In genomic region chr2:66305714-66306113, GRCh38 we compare ENCODE assay signal across 11 cellular contexts.
A peak's percentile ranks its signal among the peaks of the same experiment; 100 is the strongest.
DNase-seq lines count a peak whose midpoint lies in the region; ATAC-seq and TF ChIP-seq lines count a peak whose summit lies in the region.
"Had no signal": no experiment of that assay in that cellular context is flagged by ENCODE, and none has a peak within 500 bp of the region (broad histone marks: within the 10 kb centered on the region; RNA-seq: fewer than 3 reads in every experiment).

No MANE protein-coding gene starts in this region.

- DNase-seq in NCI-H1092 (lab: John Stamatoyannopoulos, UW) (peak; percentile 46), SK-MEL-5 (ENCODE audit: low read depth, low spot score) (peak; percentile 99), heart left ventricle (peak; percentile 66 to 79 (median 75)), gastrocnemius medialis (peak; percentile 20 to 56)
- no peak for DNase-seq in activated CD4-positive, alpha-beta T cell treated with anti-CD3 and anti-CD28 coated beads, Interleukin-2, amount 10 ng/mL, durations not matched to agents 7 days and 5 days
- DNase-seq: activated B cell treated with CpG ODN at 0.5 μM for 24 hours; stimulated activated naive B cell treated with anti-CD40 and anti-IgM and Interleukin-4, amounts not matched to agents 10 μg/mL and 1 μg/mL and 100 μg/mL, for 72 hours had no signal

- H3K9me3 ChIP-seq in heart left ventricle: peaks cover 0 to 6% (median 0%) of the 10 kb centered on the region in 12 donors
- no peaks in the 10 kb centered on the region for H3K9me3 ChIP-seq in gastrocnemius medialis

- intact Hi-C loops in heart left ventricle (cut with DNase I) (loop anchor here in 1 of 10 donors (10.0 kb wide), 1 partner anchor 119 kb away; no protein-coding TSS in a partner anchor), gastrocnemius medialis (cut with DNase I; ENCODE audit: low total_unique reads) (loop anchor here (10.0 kb wide), 1 partner anchor 271 kb away; no protein-coding TSS in a partner anchor)

- H3K27me3 ChIP-seq in heart left ventricle: no peaks in the 10 kb centered on the region
- H3K27me3 ChIP-seq in gastrocnemius medialis: peaks cover 0 to 2% (median 0%) of the 10 kb centered on the region in 3 donors
- H3K27me3 ChIP-seq: hepatocyte had no signal

- 54 to 71% (median 62%) methylated on average over 12 of the region's 12 CpGs for WGBS in heart left ventricle, 4 donors

- no peak for TF ChIP-seq CTCF in heart left ventricle (IDR thresholded peaks at IDR 0.05)
- no peak for TF ChIP-seq CTCF in gastrocnemius medialis (IDR thresholded peaks at IDR 0.05 in 4 of 5, conservative IDR thresholded peaks at IDR 0.05 in 1 of 5)

- H3K36me3 ChIP-seq in heart left ventricle: no peaks in the 10 kb centered on the region
- no peaks in the 10 kb centered on the region for H3K36me3 ChIP-seq in gastrocnemius medialis

- H3K27ac Mint-ChIP-seq in activated CD4-positive, alpha-beta T cell treated with anti-CD3 and anti-CD28 coated beads, Interleukin-2, amount 10 ng/mL, durations not matched to agents 7 days and 5 days: no peak overlapping the region
- H3K27ac Mint-ChIP-seq: activated B cell treated with CpG ODN at 0.5 μM for 24 hours; stimulated activated naive B cell treated with anti-CD40 and anti-IgM and Interleukin-4, amounts not matched to agents 10 μg/mL and 1 μg/mL and 100 μg/mL, for 72 hours had no signal

- H3K9me3 Mint-ChIP-seq in activated CD4-positive, alpha-beta T cell treated with anti-CD3 and anti-CD28 coated beads, Interleukin-2, amount 10 ng/mL, durations not matched to agents 7 days and 5 days: no peaks in the 10 kb centered on the region
- H3K9me3 Mint-ChIP-seq: activated B cell treated with CpG ODN at 0.5 μM for 24 hours had no signal

- no peak overlapping the region for H3K4me3 Mint-ChIP-seq in activated CD4-positive, alpha-beta T cell treated with anti-CD3 and anti-CD28 coated beads, Interleukin-2, amount 10 ng/mL, durations not matched to agents 7 days and 5 days
- H3K4me3 Mint-ChIP-seq: activated B cell treated with CpG ODN at 0.5 μM for 24 hours; stimulated activated naive B cell treated with anti-CD40 and anti-IgM and Interleukin-4, amounts not matched to agents 10 μg/mL and 1 μg/mL and 100 μg/mL, for 72 hours had no signal

- H3K4me3 ChIP-seq in heart left ventricle: no peak overlapping the region
- H3K4me3 ChIP-seq in gastrocnemius medialis: no peak overlapping the region
- H3K4me3 ChIP-seq: hepatocyte had no signal

- in situ Hi-C loops in SK-MEL-5 (cut with HindIII; ENCODE audit: low pct_unique_long_range_greater_than_20kb, low sequenced_read_pairs): no loop called here
- in situ Hi-C loops in gastrocnemius medialis (cut with MboI; ENCODE audit: low sequenced_read_pairs in 4 of 4): no loop called here

- no peaks in the 10 kb centered on the region for H3K36me3 Mint-ChIP-seq in activated CD4-positive, alpha-beta T cell treated with anti-CD3 and anti-CD28 coated beads, Interleukin-2, amount 10 ng/mL, durations not matched to agents 7 days and 5 days (ENCODE audit: low read depth)
- H3K36me3 Mint-ChIP-seq: stimulated activated naive B cell treated with anti-CD40 and anti-IgM and Interleukin-4, amounts not matched to agents 10 μg/mL and 1 μg/mL and 100 μg/mL, for 72 hours had no signal

- TF ChIP-seq POLR2A in heart left ventricle (IDR thresholded peaks at IDR 0.05) (no peak), gastrocnemius medialis (IDR thresholded peaks at IDR 0.05) (no peak)

- POLR2A ChIA-PET in activated CD4-positive, alpha-beta T cell treated with anti-CD3 and anti-CD28 coated beads, Interleukin-2, amount 10 ng/mL, durations not matched to agents 7 days and 5 days (lab: Charles Lee): no interaction called here

- H3K4me1 Mint-ChIP-seq in activated CD4-positive, alpha-beta T cell treated with anti-CD3 and anti-CD28 coated beads, Interleukin-2, amount 10 ng/mL, durations not matched to agents 7 days and 5 days: no peaks in the 10 kb centered on the region
- H3K4me1 Mint-ChIP-seq: activated B cell treated with CpG ODN at 0.5 μM for 24 hours; stimulated activated naive B cell treated with anti-CD40 and anti-IgM and Interleukin-4, amounts not matched to agents 10 μg/mL and 1 μg/mL and 100 μg/mL, for 72 hours had no signal

- H3K27ac ChIP-seq in heart left ventricle (peak overlapping the region in 5 of 12 donors; percentile 15 to 63 (median 43)), gastrocnemius medialis (no peak overlapping the region)
- H3K27ac ChIP-seq: hepatocyte had no signal

- peaks cover 0 to 16% (median 0%) of the 10 kb centered on the region in 12 donors for H3K4me1 ChIP-seq in heart left ventricle
- H3K4me1 ChIP-seq in gastrocnemius medialis: peaks cover 6 to 11% of the 10 kb centered on the region in 2 donors

- CTCF ChIA-PET in activated CD4-positive, alpha-beta T cell treated with anti-CD3 and anti-CD28 coated beads, Interleukin-2, amount 10 ng/mL, durations not matched to agents 7 days and 5 days (lab: Charles Lee): no interaction called here

- ATAC-seq in heart left ventricle (peak; percentile 48 to 73 (median 70)), gastrocnemius medialis (peak; percentile 26 to 46), HG03139 (IDR thresholded peaks at IDR 0.05; ENCODE audit: unreplicated experiment) (no peak), GM18873 (IDR thresholded peaks at IDR 0.05; ENCODE audit: low FRiP score, unreplicated experiment) (no peak), GM21390 (IDR thresholded peaks at IDR 0.05; ENCODE audit: unreplicated experiment) (no peak)
- ATAC-seq: stimulated activated naive B cell treated with anti-CD40 and anti-IgM and Interleukin-4, amounts not matched to agents 10 μg/mL and 1 μg/mL and 100 μg/mL, for 72 hours had no signal

- no peaks in the 10 kb centered on the region for H3K27me3 Mint-ChIP-seq in activated CD4-positive, alpha-beta T cell treated with anti-CD3 and anti-CD28 coated beads, Interleukin-2, amount 10 ng/mL, durations not matched to agents 7 days and 5 days
- H3K27me3 Mint-ChIP-seq: activated B cell treated with CpG ODN at 0.5 μM for 24 hours; stimulated activated naive B cell treated with anti-CD40 and anti-IgM and Interleukin-4, amounts not matched to agents 10 μg/mL and 1 μg/mL and 100 μg/mL, for 72 hours had no signal

Comparison
In these comparisons a context has a peak if more than half of its experiments do, and no peak if none do; other contexts are left out.
1. ATAC-seq: peak in heart left ventricle (4 of 4) and gastrocnemius medialis (2 of 2); none in HG03139 (single experiment), GM18873 (single experiment) and GM21390 (single experiment).